In genomic region chr1:207654320-207654719, GRCh38 we compare ENCODE assay signal across 18 cellular contexts. TPM values are rescaled to one million over a fixed set of nuclear protein-coding genes. Genes with fewer than 3 reads are reported as not detected.
DNase-seq lines count a peak whose midpoint lies in the region; ATAC-seq, FAIRE-seq and TF ChIP-seq lines count a peak whose summit lies in the region.
"Had no signal": no experiment of that assay in that cellular context is flagged by ENCODE, and none has a peak within 500 bp of the region (broad histone marks: within the 10 kb centered on the region; RNA-seq: fewer than 3 reads in every experiment).

No MANE protein-coding gene starts in this region.

- H3F3A ChIP-seq in GM23248 (ENCODE audit: insufficient read depth), result no peaks in the 10 kb centered on the region

- CTCF ChIA-PET in A549 (lab: Yijun Ruan, JAX), result interaction anchor here (0.5 to 2.8 kb wide), 9 partner anchors 9 to 150 kb away, joined by 3 to 14 read pairs (median 3); partner anchors contain the start of gene CR1L
- CTCF ChIA-PET in CD8-positive, alpha-beta memory T cell (lab: Charles Lee), result interaction anchor here (1.1 kb wide), 1 partner anchor 143 kb away, joined by 3 read pairs; no protein-coding TSS in a partner anchor

- no peaks in the 10 kb centered on the region for H3K4me1 Mint-ChIP-seq in CD8-positive, alpha-beta memory T cell
- H3K4me1 Mint-ChIP-seq: activated CD4-positive, alpha-beta T cell treated with anti-CD3 and anti-CD28 coated beads, Interleukin-2, amount 10 ng/mL, durations not matched to agents 24 days and 14 days; activated T-helper 17 cell treated with anti-CD3 and anti-CD28 coated beads, Interleukin-2, amount 50 U/mL, for 72 hours had no signal

- TF ChIP-seq CTCF in A549 (IDR thresholded peaks at IDR 0.05), result peak; percentile 45
- peak; percentile 52 for TF ChIP-seq CTCF in foreskin keratinocyte (conservative IDR thresholded peaks at IDR 0.05)

- H3K9me3 Mint-ChIP-seq in CD8-positive, alpha-beta memory T cell, result no peaks in the 10 kb centered on the region
- H3K9me3 Mint-ChIP-seq: activated CD4-positive, alpha-beta T cell treated with anti-CD3 and anti-CD28 coated beads, Interleukin-2, amount 10 ng/mL, durations not matched to agents 24 days and 14 days; activated T-helper 17 cell treated with anti-CD3 and anti-CD28 coated beads, Interleukin-2, amount 50 U/mL, for 72 hours; T-helper 1 cell treated with Interleukin-12 subunit alpha and Interleukin-12 subunit beta and Interleukin-4 antibody, amounts not matched to agents 30 μg/mL and 1 μg/mL, for 36 hours had no signal

- no peak overlapping the region for H3K9ac ChIP-seq in GM23248
- H3K9ac ChIP-seq: BLaER1 had no signal

- H3K27me3 Mint-ChIP-seq in CD8-positive, alpha-beta memory T cell, result peaks cover 4 to 26% of the 10 kb centered on the region in 2 donors

- no peaks in the 10 kb centered on the region for H3K79me2 ChIP-seq in GM23248 (ENCODE audit: insufficient read depth)

- H3K27me3 ChIP-seq in GM23248 (replicated peaks; ENCODE audit: insufficient read depth) (peaks cover 8% of the 10 kb centered on the region; the same call in 1 of the 2 replicates), foreskin keratinocyte (peaks cover 40% of the 10 kb centered on the region)
- no peaks in the 10 kb centered on the region for H3K27me3 ChIP-seq in CD8-positive, alpha-beta memory T cell (ENCODE audit: insufficient read depth, low read length, poor library complexity, severe bottlenecking)
- H3K27me3 ChIP-seq: BLaER1 had no signal

- H3K4me1 ChIP-seq in A549 (no peaks in the 10 kb centered on the region), GM23248 (ENCODE audit: insufficient read depth) (no peaks in the 10 kb centered on the region), foreskin keratinocyte (no peaks in the 10 kb centered on the region)
- H3K4me1 ChIP-seq in CD8-positive, alpha-beta memory T cell (ENCODE audit: insufficient read depth, low read length), result no peaks in the 10 kb centered on the region
- H3K4me1 ChIP-seq: BLaER1 had no signal

- POLR2A ChIA-PET in A549 (lab: Yijun Ruan, JAX), result no interaction called here
- POLR2A ChIA-PET in CD8-positive, alpha-beta memory T cell (lab: Charles Lee), result no interaction called here

- H2AFZ ChIP-seq in GM23248, result no peak overlapping the region

- FAIRE-seq in A549 (lab: Jason Lieb, UNC) (no peak), TTC549 (lab: Jason Lieb, UNC) (peak; percentile 74)

- no peaks in the 10 kb centered on the region for H3K36me3 Mint-ChIP-seq in CD8-positive, alpha-beta memory T cell

- H3K4me2 ChIP-seq in A549, result no peak overlapping the region
- H3K4me2 ChIP-seq in GM23248 (ENCODE audit: unreplicated experiment), result no peak overlapping the region
- H3K4me2 ChIP-seq: BLaER1 had no signal

- TF ChIP-seq POLR2A in A549 (IDR thresholded peaks at IDR 0.05; ENCODE audit: low read length), result no peak

- TF ChIP-seq RAD21 in A549 (conservative IDR thresholded peaks at IDR 0.05 in 1 of 2, IDR thresholded peaks at IDR 0.05 in 1 of 2), result peak; percentile 10 to 24; a peak in 1 of 5 replicates

- 22% methylated on average over 2 of the region's 2 CpGs for WGBS in A549 (ENCODE audit: missing lambda C conversion rate)
- WGBS in GM23248 (ENCODE audit: low coverage in 1 of 2, low lambda C conversion rate in 2 of 2, missing lambda C conversion rate in 2 of 2), 2 experiments, result 16 to 19% methylated on average over 2 of the region's 2 CpGs

- no peaks in the 10 kb centered on the region for H3K9me3 ChIP-seq in A549
- H3K9me3 ChIP-seq in GM23248 (ENCODE audit: low read depth), result no peaks in the 10 kb centered on the region
- no peaks in the 10 kb centered on the region for H3K9me3 ChIP-seq in CD8-positive, alpha-beta memory T cell (ENCODE audit: low read length)
- H3K9me3 ChIP-seq: BLaER1 had no signal

- TF ChIP-seq EP300 in A549 (IDR thresholded peaks at IDR 0.05), result no peak

- no peaks in the 10 kb centered on the region for H4K20me1 ChIP-seq in GM23248 (ENCODE audit: insufficient read depth)
- H4K20me1 ChIP-seq: BLaER1 had no signal

- H3K4me3 Mint-ChIP-seq in CD8-positive, alpha-beta memory T cell, result no peak overlapping the region
- H3K4me3 Mint-ChIP-seq: activated CD4-positive, alpha-beta T cell treated with anti-CD3 and anti-CD28 coated beads, Interleukin-2, amount 10 ng/mL, durations not matched to agents 24 days and 14 days; activated T-helper 17 cell treated with anti-CD3 and anti-CD28 coated beads, Interleukin-2, amount 50 U/mL, for 72 hours; T-helper 1 cell treated with Interleukin-12 subunit alpha and Interleukin-12 subunit beta and Interleukin-4 antibody, amounts not matched to agents 30 μg/mL and 1 μg/mL, for 36 hours had no signal

- no peak overlapping the region for H3K27ac ChIP-seq in A549
- H3K27ac ChIP-seq in GM23248, result no peak overlapping the region
- no peak overlapping the region for H3K27ac ChIP-seq in foreskin keratinocyte
- H3K27ac ChIP-seq in CD8-positive, alpha-beta memory T cell (ENCODE audit: low read depth, low read length), result no peak overlapping the region
- H3K27ac ChIP-seq: BLaER1 had no signal

- H3K9me2 ChIP-seq in GM23248 (ENCODE audit: insufficient read depth), result no peaks in the 10 kb centered on the region

- no peak overlapping the region for H3K4me3 ChIP-seq in A549
- H3K4me3 ChIP-seq in GM23248, result no peak overlapping the region
- H3K4me3 ChIP-seq in CD8-positive, alpha-beta memory T cell (ENCODE audit: low read length), result no peak overlapping the region
- H3K4me3 ChIP-seq: BLaER1 had no signal

- H3K36me3 ChIP-seq in GM23248 (ENCODE audit: low read depth), result no peaks in the 10 kb centered on the region
- no peaks in the 10 kb centered on the region for H3K36me3 ChIP-seq in CD8-positive, alpha-beta memory T cell (ENCODE audit: insufficient read depth, low read length)
- H3K36me3 ChIP-seq: BLaER1 had no signal

- peak in 1 of 2 experiments; percentile 8 for DNase-seq in A549 (ENCODE audit: low read depth in 1 of 2, low spot score in 1 of 2)
- DNase-seq in GM23248, result peak; percentile 31
- no peak for DNase-seq in foreskin keratinocyte
- no peak for DNase-seq in NK-92 treated with Interleukin-12 subunit alpha and Interleukin-12 subunit beta, amount 100 ng/mL, for 24 hours (lab: John Stamatoyannopoulos, UW)
- DNase-seq in CD8-positive, alpha-beta memory T cell, result no peak
- DNase-seq in NCI-H1417 (lab: John Stamatoyannopoulos, UW), result no peak
- DNase-seq: activated CD4-positive, alpha-beta T cell treated with anti-CD3 and anti-CD28 coated beads, Interleukin-2, amount 10 ng/mL, durations not matched to agents 24 days and 14 days; central memory CD4-positive, alpha-beta T cell; KBM-7; stimulated activated CD4-positive, alpha-beta T cell treated with anti-CD3 and anti-CD28 coated beads, Interleukin-4, amount 100 ng/mL, for 4 hours; stimulated activated naive CD4-positive, alpha-beta T cell treated with Interleukin-2 at 50 U/mL for 16 hours had no signal

- in situ Hi-C loops in GM23248 (cut with MboI), result no loop called here

- ATAC-seq in A549 (peak; percentile 38 to 67; a peak in 2 of 6 replicates), foreskin keratinocyte (no peak), GM21390 (IDR thresholded peaks at IDR 0.05; ENCODE audit: unreplicated experiment) (no peak)
- ATAC-seq: activated T-helper 17 cell treated with anti-CD3 and anti-CD28 coated beads, Interleukin-2, amount 50 U/mL, for 72 hours had no signal

- no peak overlapping the region for H3K27ac Mint-ChIP-seq in CD8-positive, alpha-beta memory T cell
- H3K27ac Mint-ChIP-seq: activated CD4-positive, alpha-beta T cell treated with anti-CD3 and anti-CD28 coated beads, Interleukin-2, amount 10 ng/mL, durations not matched to agents 24 days and 14 days; activated T-helper 17 cell treated with anti-CD3 and anti-CD28 coated beads, Interleukin-2, amount 50 U/mL, for 72 hours; T-helper 1 cell treated with Interleukin-12 subunit alpha and Interleukin-12 subunit beta and Interleukin-4 antibody, amounts not matched to agents 30 μg/mL and 1 μg/mL, for 36 hours had no signal

TF ChIP-seq in A549, 52 proteins besides CTCF, POLR2A, EP300 and RAD21:
- TF ChIP-seq SMC3 (IDR thresholded peaks at IDR 0.05) (peak; percentile 51; the same call in 2 of the 3 replicates), KDM1A (IDR thresholded peaks at IDR 0.05; ENCODE audit: low read depth) (no peak)
TF ChIP-seq in A549: peak in this region for 1.

RNA-seq across cellular contexts. Expression of gene CR1L, which starts 9.4 kb away (rescaled TPM):
- polyA plus RNA-seq in A549 (2011; rRNA removed) (not detected in 2 replicates), A549 (2017; fragmentation: RNase III; extraction: RNeasy Plus Mini Kit Qiagen cat#74134 plus additional on column Dnase treatment) (not detected in 3 replicates), GM23248 (2016; fragmentation: Nextera tagmentation; extraction: Ambion mirVana) (not detected in 2 replicates), foreskin keratinocyte (not detected in 2 replicates)
- not detected in 2 replicates for polyA plus RNA-seq in A549 (2012; cell fraction: cytosol; rRNA removed)
- not detected in 2 replicates for polyA plus RNA-seq in A549 (2012; cell fraction: nucleus; rRNA removed)
- not detected in 2 replicates for polyA minus RNA-seq in A549 (2011; rRNA and poly(A)+ RNA removed)
- not detected in 2 replicates for total RNA-seq in GM23248 (2014; rRNA removed; shearing (Covaris generic))
- total RNA-seq in foreskin keratinocyte, result not detected in 2 replicates
- total RNA-seq in CD8-positive, alpha-beta memory T cell, result not detected
- polyA plus RNA-seq in CD8-positive, alpha-beta memory T cell, result not detected
- total RNA-seq: activated CD4-positive, alpha-beta T cell treated with anti-CD3 and anti-CD28 coated beads, Interleukin-2, amount 10 ng/mL, durations not matched to agents 24 days and 14 days; pulmonary artery endothelial cell had no signal
- polyA plus RNA-seq: esophagus had no signal

Comparison
In these comparisons a context has a peak if more than half of its experiments do, and no peak if none do; other contexts are left out.
1. ATAC-seq: peak in A549 (2 of 2); none in foreskin keratinocyte (single experiment) and GM21390 (single experiment).